Comparison of ENCODE assay signal across 16 cellular contexts in genomic region chr12:69901141-69901900, GRCh38.
DNase-seq lines count a peak whose midpoint lies in the region; ATAC-seq, FAIRE-seq and TF ChIP-seq lines count a peak whose summit lies in the region.
"Had no signal": no experiment of that assay in that cellular context is flagged by ENCODE, and none has a peak within 500 bp of the region (broad histone marks: within the 10 kb centered on the region; RNA-seq: fewer than 3 reads in every experiment).

No MANE protein-coding gene starts in this region.

- POLR2A ChIA-PET in PC-9 (lab: Charles Lee; ENCODE audit: unreplicated experiment) (interaction anchor here (0.6 kb wide), 1 partner anchor 63 kb away, joined by 3 read pairs; no protein-coding TSS in a partner anchor), endothelial cell of umbilical vein (lab: Charles Lee) (no interaction called here)

- H3K36me3 ChIP-seq in DOHH2 (ENCODE audit: control insufficient read depth, low read length) (peaks cover 16% of the 10 kb centered on the region), Loucy (ENCODE audit: insufficient read depth, low read length) (no peaks in the 10 kb centered on the region), PC-9 (ENCODE audit: low read depth) (no peaks in the 10 kb centered on the region), endothelial cell of umbilical vein (ENCODE audit: control insufficient read depth in 2 of 2, extremely low read depth in 1 of 2, insufficient read depth in 2 of 2, low read length in 2 of 2) (no peaks in the 10 kb centered on the region), body of pancreas (replicated peaks in 1 of 2; ENCODE audit: insufficient read depth in 1 of 2, low read depth in 2 of 2) (no peaks in the 10 kb centered on the region), spleen (no peaks in the 10 kb centered on the region)
- H3K36me3 ChIP-seq: ascending aorta, thoracic aorta, uterus had no signal

- no peak overlapping the region for H2AFZ ChIP-seq in Loucy (ENCODE audit: low read length)
- no peak overlapping the region for H2AFZ ChIP-seq in PC-9
- no peak overlapping the region for H2AFZ ChIP-seq in endothelial cell of umbilical vein (ENCODE audit: low read depth, low read length)

- DNase-seq in PC-9 (no peak), endothelial cell of umbilical vein (ENCODE audit: low read depth, low spot score) (peak; percentile 67), erythroblast (lab: John Stamatoyannopoulos, UW) (no peak), body of pancreas (no peak), spleen (no peak)
- DNase-seq: kidney had no signal

- H3K9me2 ChIP-seq in DOHH2 (replicated peaks; ENCODE audit: control insufficient read depth, low read length) (no peaks in the 10 kb centered on the region), Loucy (replicated peaks; ENCODE audit: low read depth, low read length) (no peaks in the 10 kb centered on the region), PC-9 (ENCODE audit: insufficient read depth) (no peaks in the 10 kb centered on the region)
- H3K9me2 ChIP-seq: SK-N-SH had no signal

- no TSS peak for BruUV-seq in PC-9 (replicated peaks; lab: Mats Ljungman, UMichigan)
- BruUV-seq in endothelial cell of umbilical vein (replicated peaks; lab: Mats Ljungman, UMichigan) = no TSS peak

- H3K9ac ChIP-seq in Loucy (ENCODE audit: low read depth, low read length, poor library complexity, severe bottlenecking) = no peak overlapping the region
- no peak overlapping the region for H3K9ac ChIP-seq in endothelial cell of umbilical vein (replicated peaks; ENCODE audit: extremely low read depth, insufficient read depth, low read length)
- H3K9ac ChIP-seq: SK-N-SH had no signal

- no peaks in the 10 kb centered on the region for H3K9me1 ChIP-seq in endothelial cell of umbilical vein (replicated peaks; ENCODE audit: control insufficient read depth, extremely low read depth, insufficient read depth, low read length)

- FAIRE-seq in endothelial cell of umbilical vein (lab: Jason Lieb, UNC) = peak; percentile 59

- intact Hi-C loops in PC-9 (cut with micrococcal nuclease; ENCODE audit: unreplicated experiment) = loop anchor here (2.0 to 5.0 kb wide), 3 partner anchors 151 to 675 kb away; partner anchors contain the start of gene CNOT2
- intact Hi-C loops in endothelial cell of umbilical vein (cut with micrococcal nuclease) = loop anchor here (2.0 to 5.0 kb wide), 4 partner anchors 86 to 613 kb away; partner anchors contain the start of gene KCNMB4
- intact Hi-C loops in body of pancreas (cut with DNase I) = loop anchor here (5.0 kb wide), 1 partner anchor 676 kb away; no protein-coding TSS in a partner anchor
- intact Hi-C loops in spleen (cut with DNase I; ENCODE audit: low total_unique reads) = loop anchor here (5.0 kb wide), 1 partner anchor 676 kb away; no protein-coding TSS in a partner anchor

- CTCF ChIA-PET in PC-9 (lab: Charles Lee) = interaction anchor here (0.5 to 1.3 kb wide), 4 partner anchors 18 to 433 kb away, joined by 3 to 8 read pairs (median 4); no protein-coding TSS in a partner anchor
- CTCF ChIA-PET in endothelial cell of umbilical vein (lab: Charles Lee) = interaction anchor here (0.8 to 2.8 kb wide), 45 partner anchors 8 to 832 kb away, joined by 3 to 41 read pairs (median 4); no protein-coding TSS in a partner anchor

- peak overlapping the region; percentile 63 for H3K4me2 ChIP-seq in DOHH2 (ENCODE audit: low read length)
- H3K4me2 ChIP-seq in Loucy (ENCODE audit: low read depth, low read length, poor library complexity, severe bottlenecking) = peak overlapping the region; percentile 6
- 0 out of 2 replicates have a peak overlapping the region, but pooled peaks have one; percentile 26 for H3K4me2 ChIP-seq in PC-9
- H3K4me2 ChIP-seq in endothelial cell of umbilical vein (ENCODE audit: insufficient read depth, low read length) = peak overlapping the region; percentile 70
- H3K4me2 ChIP-seq: SK-N-SH had no signal

- peaks cover 44% of the 10 kb centered on the region for H3F3A ChIP-seq in DOHH2 (ENCODE audit: control insufficient read depth, insufficient read depth)
- no peaks in the 10 kb centered on the region for H3F3A ChIP-seq in Loucy (ENCODE audit: low read depth)
- H3F3A ChIP-seq in PC-9 (ENCODE audit: insufficient read depth, low read depth) = peaks cover 7% of the 10 kb centered on the region; the same call in 1 of the 2 replicates

- no peaks in the 10 kb centered on the region for H3K27me3 ChIP-seq in DOHH2 (ENCODE audit: control insufficient read depth, low read length)
- H3K27me3 ChIP-seq in Loucy (ENCODE audit: insufficient read depth, low read length, poor library complexity, severe bottlenecking) = no peaks in the 10 kb centered on the region
- no peaks in the 10 kb centered on the region for H3K27me3 ChIP-seq in PC-9 (ENCODE audit: insufficient read depth, low read depth)
- H3K27me3 ChIP-seq in endothelial cell of umbilical vein (ENCODE audit: control insufficient read depth in 2 of 2, insufficient read depth in 2 of 2, low read length in 2 of 2) = no peaks in the 10 kb centered on the region
- H3K27me3 ChIP-seq in body of pancreas = no peaks in the 10 kb centered on the region
- H3K27me3 ChIP-seq in spleen (replicated peaks in 1 of 7) = no peaks in the 10 kb centered on the region
- H3K27me3 ChIP-seq: ascending aorta, uterus had no signal

- H3K4me3 ChIP-seq in DOHH2 (ENCODE audit: low read length) (peak overlapping the region; percentile 29), Loucy (ENCODE audit: low read length, poor library complexity, severe bottlenecking) (no peak overlapping the region), PC-9 (no peak overlapping the region), endothelial cell of umbilical vein (replicated peaks in 1 of 3; ENCODE audit: insufficient read depth in 1 of 3, low read depth in 1 of 3, low read length in 3 of 3) (no peak overlapping the region), body of pancreas (no peak overlapping the region), spleen (no peak overlapping the region)
- H3K4me3 ChIP-seq: ascending aorta, mucosa of descending colon, skin epidermis, thoracic aorta, uterus had no signal

- dilution Hi-C loops in endothelial cell of umbilical vein (cut with MboI; ENCODE audit: extremely low pct_ligation_motif_present, low sequenced_read_pairs) = no loop called here

- H3K9me3 ChIP-seq in DOHH2 (ENCODE audit: control insufficient read depth, insufficient read depth, low read length) = no peaks in the 10 kb centered on the region
- no peaks in the 10 kb centered on the region for H3K9me3 ChIP-seq in Loucy (ENCODE audit: insufficient read depth, low read depth, low read length)
- H3K9me3 ChIP-seq in PC-9 (ENCODE audit: insufficient read depth, low read depth) = no peaks in the 10 kb centered on the region
- H3K9me3 ChIP-seq in endothelial cell of umbilical vein (replicated peaks; ENCODE audit: control insufficient read depth, insufficient read depth, low read length) = no peaks in the 10 kb centered on the region
- H3K9me3 ChIP-seq in body of pancreas = no peaks in the 10 kb centered on the region
- H3K9me3 ChIP-seq in spleen = no peaks in the 10 kb centered on the region
- H3K9me3 ChIP-seq: ascending aorta, mucosa of descending colon, SK-N-SH, thoracic aorta, uterus had no signal

- TF ChIP-seq CTCF in DOHH2 (IDR thresholded peaks at IDR 0.05; ENCODE audit: low read depth, low read length, poor library complexity, severe bottlenecking) = no peak
- no peak for TF ChIP-seq CTCF in Loucy (conservative IDR thresholded peaks at IDR 0.05; ENCODE audit: low read length)
- no peak for TF ChIP-seq CTCF in PC-9 (conservative IDR thresholded peaks at IDR 0.05)
- TF ChIP-seq CTCF in endothelial cell of umbilical vein (IDR thresholded peaks at IDR 0.05; ENCODE audit: extremely low read depth in 1 of 2, insufficient read depth in 1 of 2, low read depth in 1 of 2, low read length in 2 of 2) = no peak
- TF ChIP-seq CTCF in body of pancreas (IDR thresholded peaks at IDR 0.05) = no peak
- TF ChIP-seq CTCF in spleen (IDR thresholded peaks at IDR 0.05 in 8 of 11, conservative IDR thresholded peaks at IDR 0.05 in 3 of 11) = no peak

- peaks cover 98% of the 10 kb centered on the region for H3K4me1 ChIP-seq in DOHH2 (ENCODE audit: control insufficient read depth, low read length)
- H3K4me1 ChIP-seq in Loucy (ENCODE audit: insufficient read depth, low read length, poor library complexity, severe bottlenecking) = peaks cover 6% of the 10 kb centered on the region
- H3K4me1 ChIP-seq in PC-9 (replicated peaks; ENCODE audit: insufficient read depth) = peaks cover 8% of the 10 kb centered on the region
- peaks cover 12% of the 10 kb centered on the region for H3K4me1 ChIP-seq in endothelial cell of umbilical vein (ENCODE audit: control insufficient read depth, extremely low read depth, insufficient read depth, low read length)
- peaks cover 2% of the 10 kb centered on the region for H3K4me1 ChIP-seq in body of pancreas
- peaks cover 0 to 11% (median 10%) of the 10 kb centered on the region in 6 donors for H3K4me1 ChIP-seq in spleen
- H3K4me1 ChIP-seq: uterus had no signal

- WGBS in body of pancreas, 2 donors = 0% methylated on average over 1 of the region's 1 CpG
- 3 to 18% (median 12%) methylated on average over 1 of the region's 1 CpG for whole genome bisulfite sequencing in spleen, 5 donors

- TF ChIP-seq POLR2A in endothelial cell of umbilical vein (IDR thresholded peaks at IDR 0.05; ENCODE audit: low read depth, low read length) (no peak), erythroblast (IDR thresholded peaks at IDR 0.05; ENCODE audit: low read length) (no peak), body of pancreas (IDR thresholded peaks at IDR 0.05) (no peak), spleen (IDR thresholded peaks at IDR 0.05) (no peak)

- no peak for ATAC-seq in HG03442 (IDR thresholded peaks at IDR 0.05; ENCODE audit: unreplicated experiment)
- ATAC-seq in body of pancreas = no peak

- H3K79me2 ChIP-seq in DOHH2 (ENCODE audit: control insufficient read depth, low read length) = 0 out of 2 replicates have a peak, but pooled peaks cover 5% of the 10 kb centered on the region
- no peaks in the 10 kb centered on the region for H3K79me2 ChIP-seq in Loucy (ENCODE audit: insufficient read depth, low read length)
- no peaks in the 10 kb centered on the region for H3K79me2 ChIP-seq in PC-9 (ENCODE audit: low read depth)
- H3K79me2 ChIP-seq in endothelial cell of umbilical vein (ENCODE audit: control insufficient read depth, insufficient read depth, low read length) = no peaks in the 10 kb centered on the region

- H3K27ac ChIP-seq in DOHH2 (ENCODE audit: low read depth, low read length) (peak overlapping the region; percentile 100), PC-9 (no peak overlapping the region), endothelial cell of umbilical vein (ENCODE audit: insufficient read depth, low read depth, low read length) (peak overlapping the region; percentile 35), body of pancreas (no peak overlapping the region), spleen (no peak overlapping the region)
- H3K27ac ChIP-seq: ascending aorta, RWPE1, thoracic aorta, uterus had no signal

- H4K20me1 ChIP-seq in DOHH2 (ENCODE audit: control insufficient read depth, insufficient read depth, low read depth, low read length) (no peaks in the 10 kb centered on the region), Loucy (ENCODE audit: insufficient read depth, low read length, poor library complexity, severe bottlenecking) (no peaks in the 10 kb centered on the region), PC-9 (ENCODE audit: insufficient read depth) (no peaks in the 10 kb centered on the region), endothelial cell of umbilical vein (replicated peaks; ENCODE audit: control insufficient read depth, extremely low read depth, insufficient read depth, low read length) (no peaks in the 10 kb centered on the region)

Comparison
In these comparisons a context has a peak if more than half of its experiments do, and no peak if none do; other contexts are left out.
1. H3K27ac ChIP-seq: peak in DOHH2 (single experiment) and endothelial cell of umbilical vein (single experiment); none in PC-9 (single experiment), body of pancreas (0 of 4) and spleen (0 of 8).
2. H3K4me2 ChIP-seq: peak in every context shown above with its lines; median percentile 70 in endothelial cell of umbilical vein; 63 in DOHH2; 26 in PC-9; 6 in Loucy.